Comparison of ENCODE assay signal across 10 cellular contexts in genomic region chr9:133372144-133372543, GRCh38. TPM values are rescaled to one million over a fixed set of nuclear protein-coding genes. Genes with fewer than 3 reads are reported as not detected.
A peak's percentile ranks its signal among the peaks of the same experiment; 100 is the strongest.
DNase-seq lines count a peak whose midpoint lies in the region; ATAC-seq and TF ChIP-seq lines count a peak whose summit lies in the region.
"Had no signal": no experiment of that assay in that cellular context is flagged by ENCODE, and none has a peak within 500 bp of the region (broad histone marks: within the 10 kb centered on the region; RNA-seq: fewer than 3 reads in every experiment).

No MANE protein-coding gene starts in this region.

- peak overlapping the region in 7 of 8 donors; percentile 14 to 85 (median 77) for H3K27ac ChIP-seq in spleen
- no peak overlapping the region for H3K27ac ChIP-seq in upper lobe of right lung

- CTCF ChIA-PET in activated CD4-positive, alpha-beta T cell treated with anti-CD3 and anti-CD28 coated beads, Interleukin-2, amount 10 ng/mL, durations not matched to agents 7 days and 5 days (lab: Charles Lee), result interaction anchor here (1.0 to 2.8 kb wide), 8 partner anchors 10 to 33 kb away, joined by 3 to 11 read pairs (median 8); partner anchors contain the start of genes MED22, RPL7A, SURF1 and SURF2
- CTCF ChIA-PET in WTC11 (lab: Charles Lee), result interaction anchor here (1.1 to 1.6 kb wide), 2 partner anchors 30 to 344 kb away, joined by 3 to 5 read pairs; no protein-coding TSS in a partner anchor

- intact Hi-C loops in spleen (cut with DNase I; ENCODE audit: low total_unique reads) (no loop called here), upper lobe of right lung (cut with DNase I) (no loop called here)

- H3K27me3 Mint-ChIP-seq in activated CD4-positive, alpha-beta T cell treated with anti-CD3 and anti-CD28 coated beads, Interleukin-2, amount 10 ng/mL, durations not matched to agents 7 days and 5 days, result peaks cover under 1% of the 10 kb centered on the region
- peaks cover 6% of the 10 kb centered on the region for H3K27me3 Mint-ChIP-seq in WTC11 (ENCODE audit: low read depth)

- no peaks in the 10 kb centered on the region for H3K9me3 Mint-ChIP-seq in activated CD4-positive, alpha-beta T cell treated with anti-CD3 and anti-CD28 coated beads, Interleukin-2, amount 10 ng/mL, durations not matched to agents 7 days and 5 days
- H3K9me3 Mint-ChIP-seq in WTC11, result no peaks in the 10 kb centered on the region

- H3K9me3 ChIP-seq in spleen (no peaks in the 10 kb centered on the region), upper lobe of right lung (no peaks in the 10 kb centered on the region)

- 66 to 87% (median 82%) methylated on average over 7 of the region's 7 CpGs for WGBS in spleen, 5 donors

- peaks cover 64% of the 10 kb centered on the region for H3K4me1 Mint-ChIP-seq in activated CD4-positive, alpha-beta T cell treated with anti-CD3 and anti-CD28 coated beads, Interleukin-2, amount 10 ng/mL, durations not matched to agents 7 days and 5 days
- H3K4me1 Mint-ChIP-seq in WTC11, result peaks cover 13% of the 10 kb centered on the region

- TF ChIP-seq CTCF in WTC11 (IDR thresholded peaks at IDR 0.05) (no peak), spleen (IDR thresholded peaks at IDR 0.05 in 8 of 11, conservative IDR thresholded peaks at IDR 0.05 in 3 of 11) (no peak), upper lobe of right lung (IDR thresholded peaks at IDR 0.05) (no peak)

- ATAC-seq in WTC11 (no peak), upper lobe of right lung (no peak)

- peaks cover 0 to 64% (median 10%) of the 10 kb centered on the region in 6 donors for H3K36me3 ChIP-seq in spleen
- peaks cover 17% of the 10 kb centered on the region for H3K36me3 ChIP-seq in upper lobe of right lung

- H3K4me3 ChIP-seq in spleen (peak overlapping the region in 1 of 8 donors; percentile 47), upper lobe of right lung (no peak overlapping the region)

- H3K4me1 ChIP-seq in spleen (peaks cover 63 to 93% (median 88%) of the 10 kb centered on the region in 6 donors), upper lobe of right lung (peaks cover 71% of the 10 kb centered on the region)

- POLR2A ChIA-PET in activated CD4-positive, alpha-beta T cell treated with anti-CD3 and anti-CD28 coated beads, Interleukin-2, amount 10 ng/mL, durations not matched to agents 7 days and 5 days (lab: Charles Lee), result interaction anchor here (2.2 kb wide), 1 partner anchor 23 kb away, joined by 17 read pairs; the partner anchor contains the start of genes MED22 and RPL7A
- POLR2A ChIA-PET in WTC11 (lab: Charles Lee), result no interaction called here

- peak overlapping the region; percentile 92 for H3K27ac Mint-ChIP-seq in activated CD4-positive, alpha-beta T cell treated with anti-CD3 and anti-CD28 coated beads, Interleukin-2, amount 10 ng/mL, durations not matched to agents 7 days and 5 days
- peak overlapping the region; percentile 54; the same call in 1 of the 2 replicates for H3K27ac Mint-ChIP-seq in WTC11

- H3K36me3 Mint-ChIP-seq in activated CD4-positive, alpha-beta T cell treated with anti-CD3 and anti-CD28 coated beads, Interleukin-2, amount 10 ng/mL, durations not matched to agents 7 days and 5 days (ENCODE audit: low read depth), result peaks cover 47% of the 10 kb centered on the region
- H3K36me3 Mint-ChIP-seq in WTC11, result peaks cover 36% of the 10 kb centered on the region

- DNase-seq in activated CD4-positive, alpha-beta T cell treated with anti-CD3 and anti-CD28 coated beads, Interleukin-2, amount 10 ng/mL, durations not matched to agents 7 days and 5 days, result no peak
- DNase-seq in activated CD4-positive, alpha-beta T cell treated with anti-CD3 and anti-CD28 coated beads, Interleukin-2, amount 50 U/mL, for 48 hours, result no peak
- DNase-seq in WTC11 (ENCODE audit: low spot score) (no peak), fibroblast of gingiva (ENCODE audit: low read depth) (peak; percentile 42), spleen (no peak), dedifferentiated amniotic fluid mesenchymal stem cell (ENCODE audit: extremely low spot score) (no peak), amygdala (lab: John Stamatoyannopoulos, UW) (no peak), upper lobe of right lung (no peak)
- DNase-seq: EL, NCI-H1930 had no signal

- TF ChIP-seq POLR2A in spleen (IDR thresholded peaks at IDR 0.05), result no peak

- H3K4me3 Mint-ChIP-seq in activated CD4-positive, alpha-beta T cell treated with anti-CD3 and anti-CD28 coated beads, Interleukin-2, amount 10 ng/mL, durations not matched to agents 7 days and 5 days, result peak overlapping the region; percentile 69
- no peak overlapping the region for H3K4me3 Mint-ChIP-seq in WTC11

- H3K27me3 ChIP-seq in spleen (replicated peaks in 1 of 7) (no peaks in the 10 kb centered on the region), upper lobe of right lung (no peaks in the 10 kb centered on the region)

TF ChIP-seq in WTC11, 78 proteins besides CTCF, POLR2A, EP300 and RAD21:
- no peak for TF ChIP-seq STAT6 (CRISPR knock-in tag; conservative IDR thresholded peaks at IDR 0.05; ENCODE audit: low read depth)
- TF ChIP-seq ATF1 (CRISPR knock-in tag; IDR thresholded peaks at IDR 0.05), result no peak
- TF ChIP-seq NFATC4 (CRISPR knock-in tag; IDR thresholded peaks at IDR 0.05), result no peak
- TF ChIP-seq ATF2 (CRISPR knock-in tag; IDR thresholded peaks at IDR 0.05; ENCODE audit: borderline replicate concordance, low read depth), result no peak
- TF ChIP-seq CREB1 (CRISPR knock-in tag; IDR thresholded peaks at IDR 0.05), result no peak
- peak; percentile 39; the same call in 1 of the 2 replicates for TF ChIP-seq ZNF232 (CRISPR knock-in tag; IDR thresholded peaks at IDR 0.05)

RNA-seq across cellular contexts. Expression of gene SURF4, which starts 3.7 kb away (rescaled TPM):
- 100 to 1,000 TPM; 147 to 164 TPM for total RNA-seq in activated CD4-positive, alpha-beta T cell treated with anti-CD3 and anti-CD28 coated beads, Interleukin-2, amount 10 ng/mL, durations not matched to agents 7 days and 5 days
- total RNA-seq in WTC11 (2021), result 171 to 173 TPM (median 173 TPM) in 3 replicates
- 100 to 1,000 TPM in 3 of 7 donors, 10 to 100 TPM in 4; 82.6 to 115 (median 92.1) TPM for total RNA-seq in spleen
- polyA plus RNA-seq in spleen, result 10 to 100 TPM; 21.9 to 50.7 (median 29.7) TPM
- total RNA-seq in upper lobe of right lung, result 142 TPM

RNA-seq across cellular contexts. Expression of gene STKLD1, which starts 4.0 kb away (rescaled TPM):
- total RNA-seq in activated CD4-positive, alpha-beta T cell treated with anti-CD3 and anti-CD28 coated beads, Interleukin-2, amount 10 ng/mL, durations not matched to agents 7 days and 5 days, result 1 to 10 TPM in 1 of 2 experiments, under 1 TPM in 1; 0.65 to 2.0 TPM
- total RNA-seq in WTC11 (2021) (0.94 to 1.6 TPM (median 0.98 TPM) in 3 replicates), spleen (under 1 TPM in 5 of 7 donors, not detected in 2; 0.29 to 0.98 (median 0.44) TPM), upper lobe of right lung (1.2 TPM)
- 1 to 10 TPM in 2 of 3 donors, under 1 TPM in 1; 0.96 to 1.5 (median 1.0) TPM for polyA plus RNA-seq in spleen

RNA-seq across cellular contexts. Expression of gene SURF2, which starts 15.8 kb away (rescaled TPM):
- total RNA-seq in activated CD4-positive, alpha-beta T cell treated with anti-CD3 and anti-CD28 coated beads, Interleukin-2, amount 10 ng/mL, durations not matched to agents 7 days and 5 days, result 10 to 100 TPM; 14.8 to 16.0 TPM
- total RNA-seq in WTC11 (2021) (26.3 to 33.3 TPM (median 28.8 TPM) in 3 replicates), spleen (10 to 100 TPM in 5 of 7 donors, 1 to 10 TPM in 2; 6.5 to 19.9 (median 12.4) TPM), upper lobe of right lung (12.0 TPM)
- 10 to 100 TPM; 31.4 to 32.6 (median 31.5) TPM for polyA plus RNA-seq in spleen

RNA-seq across cellular contexts. Expression of gene SURF1, which starts 15.9 kb away (rescaled TPM):
- total RNA-seq in activated CD4-positive, alpha-beta T cell treated with anti-CD3 and anti-CD28 coated beads, Interleukin-2, amount 10 ng/mL, durations not matched to agents 7 days and 5 days, result 10 to 100 TPM; 39.4 to 48.9 TPM
- total RNA-seq in WTC11 (2021), result 33.3 to 36.4 TPM (median 35.6 TPM) in 3 replicates
- 10 to 100 TPM; 31.4 to 37.7 (median 35.6) TPM for total RNA-seq in spleen
- 10 to 100 TPM; 72.0 to 75.6 (median 72.5) TPM for polyA plus RNA-seq in spleen
- 43.9 TPM for total RNA-seq in upper lobe of right lung

RNA-seq across cellular contexts. Expression of gene RPL7A, which starts 24.1 kb away (rescaled TPM):
- 1,000 to 10,000 TPM; 1,880 to 1,928 TPM for total RNA-seq in activated CD4-positive, alpha-beta T cell treated with anti-CD3 and anti-CD28 coated beads, Interleukin-2, amount 10 ng/mL, durations not matched to agents 7 days and 5 days
- total RNA-seq in WTC11 (2021) (2,747 to 3,149 TPM (median 3,142 TPM) in 3 replicates), spleen (1,000 to 10,000 TPM; 1,381 to 1,842 (median 1,641) TPM), upper lobe of right lung (1,380 TPM)
- polyA plus RNA-seq in spleen, result 1,000 to 10,000 TPM; 3,611 to 6,342 (median 5,850) TPM
